In genomic region chr7:44044315-44045225, GRCh38 we compare ENCODE assay signal across 1 cellular context.
A peak's percentile ranks its signal among the peaks of the same experiment; 100 is the strongest.
TF ChIP-seq lines count a peak whose summit lies in the region.

Gene DBNL (plus strand): TSS chr7:44044702. CDS start chr7:44044738, 36 bp downstream.

TF ChIP-seq in HepG2, 621 proteins besides CTCF, POLR2A, EP300 and RAD21 (continued from another document and continues in another):
- TF ChIP-seq ZNF687 (CRISPR knock-in tag; IDR thresholded peaks at IDR 0.05) (peak; percentile 98), MXD1 (CRISPR knock-in tag; IDR thresholded peaks at IDR 0.05) (peak; percentile 86), ZBTB1 (CRISPR knock-in tag; IDR thresholded peaks at IDR 0.05; ENCODE audit: borderline replicate concordance) (no peak), ZNF883 (CRISPR knock-in tag; IDR thresholded peaks at IDR 0.05; ENCODE audit: not compliant biosample characterization) (peak; percentile 88), SP5 (CRISPR knock-in tag; IDR thresholded peaks at IDR 0.05; ENCODE audit: borderline replicate concordance, low read depth) (peak; percentile 62; the same call in 1 of the 2 replicates), HOXA5 (CRISPR knock-in tag; IDR thresholded peaks at IDR 0.05) (peak; percentile 80), HOXD1 (CRISPR knock-in tag; IDR thresholded peaks at IDR 0.05) (peak; percentile 81), TFDP1 (CRISPR knock-in tag; IDR thresholded peaks at IDR 0.05; ENCODE audit: borderline replicate concordance) (peak; percentile 83; the same call in 1 of the 2 replicates), HDAC1 (CRISPR knock-in tag; IDR thresholded peaks at IDR 0.05) (peak; percentile 89), ZNF142 (CRISPR knock-in tag; IDR thresholded peaks at IDR 0.05) (peak; percentile 70; the same call in 1 of the 2 replicates), ZSCAN12 (CRISPR knock-in tag; IDR thresholded peaks at IDR 0.05) (peak; percentile 60; the same call in 1 of the 2 replicates), ZNF816 (CRISPR knock-in tag; IDR thresholded peaks at IDR 0.05; ENCODE audit: borderline replicate concordance) (no peak), ELF4 (CRISPR knock-in tag; IDR thresholded peaks at IDR 0.05; ENCODE audit: borderline replicate concordance) (peak; percentile 56; the same call in 1 of the 2 replicates), ELF1 (CRISPR knock-in tag; IDR thresholded peaks at IDR 0.05) (peak; percentile 95), ZNF343 (CRISPR knock-in tag; IDR thresholded peaks at IDR 0.05) (no peak), EZH2 (conservative IDR thresholded peaks at IDR 0.05; ENCODE audit: low read depth, low read length) (no peak), RARG (CRISPR knock-in tag; IDR thresholded peaks at IDR 0.05; ENCODE audit: low read depth) (no peak), HIC2 (CRISPR knock-in tag; IDR thresholded peaks at IDR 0.05; ENCODE audit: low read depth) (peak; percentile 68; the same call in 1 of the 2 replicates), SOX6 (IDR thresholded peaks at IDR 0.05) (no peak), SOX6 (CRISPR knock-in tag; IDR thresholded peaks at IDR 0.05) (peak; percentile 60), SALL2 (CRISPR knock-in tag; IDR thresholded peaks at IDR 0.05) (peak; percentile 59; the same call in 1 of the 2 replicates), SIN3B (IDR thresholded peaks at IDR 0.05; ENCODE audit: low read length) (peak; percentile 63), RXRA (CRISPR knock-in tag; IDR thresholded peaks at IDR 0.05) (peak; percentile 44; the same call in 1 of the 2 replicates), PITX1 (CRISPR knock-in tag; IDR thresholded peaks at IDR 0.05) (no peak), ZNF562 (CRISPR knock-in tag; IDR thresholded peaks at IDR 0.05; ENCODE audit: borderline replicate concordance) (no peak), IKZF5 (CRISPR knock-in tag; IDR thresholded peaks at IDR 0.05) (peak; percentile 64), TEF (CRISPR knock-in tag; IDR thresholded peaks at IDR 0.05) (no peak; the same call in 1 of the 2 replicates), BRD4 (CRISPR knock-in tag; IDR thresholded peaks at IDR 0.05) (peak; percentile 63; the same call in 1 of the 2 replicates), SMARCE1 (IDR thresholded peaks at IDR 0.05; ENCODE audit: borderline replicate concordance) (no peak), ZNF253 (CRISPR knock-in tag; IDR thresholded peaks at IDR 0.05; ENCODE audit: borderline replicate concordance) (no peak), HMG20B (CRISPR knock-in tag; conservative IDR thresholded peaks at IDR 0.05) (no peak), ZNF781 (CRISPR knock-in tag; IDR thresholded peaks at IDR 0.05; ENCODE audit: borderline replicate concordance, not compliant biosample characterization) (no peak), ZNF777 (CRISPR knock-in tag; IDR thresholded peaks at IDR 0.05) (no peak), SRSF1 (optimal IDR thresholded peaks at IDR 0.05; ENCODE audit: low read depth, low read length) (peak; percentile 35), MYPOP (CRISPR knock-in tag; IDR thresholded peaks at IDR 0.05) (peak; percentile 60), ZNF276 (CRISPR knock-in tag; IDR thresholded peaks at IDR 0.05; ENCODE audit: low read depth) (0 out of 2 replicates have a peak, but pooled peaks have one; percentile 46), RXRB (CRISPR knock-in tag; IDR thresholded peaks at IDR 0.05; ENCODE audit: borderline replicate concordance) (peak; percentile 45; the same call in 1 of the 2 replicates), ZNF503 (CRISPR knock-in tag; IDR thresholded peaks at IDR 0.05) (peak; percentile 72; the same call in 1 of the 2 replicates)
